ENCODE assay signal across 1 cellular context in the genomic region with DNA sequence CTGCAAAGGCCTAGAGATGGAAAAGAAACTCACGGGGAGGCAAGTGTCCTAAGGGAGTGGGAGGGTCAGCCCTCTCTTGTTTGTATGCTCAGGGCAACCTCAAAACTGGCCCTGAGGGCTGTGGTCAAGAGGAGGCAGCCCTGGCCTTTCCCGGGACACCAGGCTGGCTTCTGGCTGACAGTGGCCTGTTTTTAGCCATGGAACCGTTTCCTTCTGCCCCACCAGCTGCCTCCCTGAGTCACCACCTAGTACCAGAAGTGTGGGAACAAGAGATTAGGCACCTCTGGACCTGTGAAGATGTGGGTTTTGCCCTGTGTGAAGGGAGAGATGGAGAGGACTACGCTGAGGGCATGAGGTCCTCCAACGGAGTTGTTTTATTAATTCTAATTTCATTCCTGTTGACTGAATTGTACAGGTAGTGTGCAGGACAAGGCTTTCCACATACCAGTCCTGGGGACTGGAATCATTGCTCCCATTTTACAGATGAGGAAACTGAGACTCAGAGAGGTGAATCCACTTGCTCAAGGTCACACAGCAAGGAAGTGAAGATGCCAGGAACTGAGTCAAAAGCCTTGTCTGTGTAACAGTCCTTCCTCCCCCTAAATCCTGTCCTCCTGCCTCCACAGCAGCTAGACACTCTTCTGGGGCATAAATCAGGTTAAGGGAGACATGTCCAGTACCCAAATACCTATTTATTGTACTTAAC.
TF ChIP-seq lines count a peak whose summit lies in the region.

No MANE protein-coding gene starts in this region.

TF ChIP-seq in HepG2, 621 proteins besides CTCF, POLR2A, EP300 and RAD21 (continued from another document):
- TF ChIP-seq, protein P1, sequence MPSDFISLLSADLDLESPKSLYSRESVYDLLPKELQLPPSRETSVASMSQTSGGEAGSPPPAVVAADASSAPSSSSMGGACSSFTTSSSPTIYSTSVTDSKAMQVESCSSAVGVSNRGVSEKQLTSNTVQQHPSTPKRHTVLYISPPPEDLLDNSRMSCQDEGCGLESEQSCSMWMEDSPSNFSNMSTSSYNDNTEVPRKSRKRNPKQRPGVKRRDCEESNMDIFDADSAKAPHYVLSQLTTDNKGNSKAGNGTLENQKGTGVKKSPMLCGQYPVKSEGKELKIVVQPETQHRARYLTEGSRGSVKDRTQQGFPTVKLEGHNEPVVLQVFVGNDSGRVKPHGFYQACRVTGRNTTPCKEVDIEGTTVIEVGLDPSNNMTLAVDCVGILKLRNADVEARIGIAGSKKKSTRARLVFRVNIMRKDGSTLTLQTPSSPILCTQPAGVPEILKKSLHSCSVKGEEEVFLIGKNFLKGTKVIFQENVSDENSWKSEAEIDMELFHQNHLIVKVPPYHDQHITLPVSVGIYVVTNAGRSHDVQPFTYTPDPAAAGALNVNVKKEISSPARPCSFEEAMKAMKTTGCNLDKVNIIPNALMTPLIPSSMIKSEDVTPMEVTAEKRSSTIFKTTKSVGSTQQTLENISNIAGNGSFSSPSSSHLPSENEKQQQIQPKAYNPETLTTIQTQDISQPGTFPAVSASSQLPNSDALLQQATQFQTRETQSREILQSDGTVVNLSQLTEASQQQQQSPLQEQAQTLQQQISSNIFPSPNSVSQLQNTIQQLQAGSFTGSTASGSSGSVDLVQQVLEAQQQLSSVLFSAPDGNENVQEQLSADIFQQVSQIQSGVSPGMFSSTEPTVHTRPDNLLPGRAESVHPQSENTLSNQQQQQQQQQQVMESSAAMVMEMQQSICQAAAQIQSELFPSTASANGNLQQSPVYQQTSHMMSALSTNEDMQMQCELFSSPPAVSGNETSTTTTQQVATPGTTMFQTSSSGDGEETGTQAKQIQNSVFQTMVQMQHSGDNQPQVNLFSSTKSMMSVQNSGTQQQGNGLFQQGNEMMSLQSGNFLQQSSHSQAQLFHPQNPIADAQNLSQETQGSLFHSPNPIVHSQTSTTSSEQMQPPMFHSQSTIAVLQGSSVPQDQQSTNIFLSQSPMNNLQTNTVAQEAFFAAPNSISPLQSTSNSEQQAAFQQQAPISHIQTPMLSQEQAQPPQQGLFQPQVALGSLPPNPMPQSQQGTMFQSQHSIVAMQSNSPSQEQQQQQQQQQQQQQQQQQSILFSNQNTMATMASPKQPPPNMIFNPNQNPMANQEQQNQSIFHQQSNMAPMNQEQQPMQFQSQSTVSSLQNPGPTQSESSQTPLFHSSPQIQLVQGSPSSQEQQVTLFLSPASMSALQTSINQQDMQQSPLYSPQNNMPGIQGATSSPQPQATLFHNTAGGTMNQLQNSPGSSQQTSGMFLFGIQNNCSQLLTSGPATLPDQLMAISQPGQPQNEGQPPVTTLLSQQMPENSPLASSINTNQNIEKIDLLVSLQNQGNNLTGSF (CRISPR knock-in tag; IDR thresholded peaks at IDR 0.05) = no peak
- TF ChIP-seq ATAD3A (CRISPR knock-in tag; IDR thresholded peaks at IDR 0.05) (no peak), ZBTB2 (CRISPR knock-in tag; IDR thresholded peaks at IDR 0.05; ENCODE audit: low read depth) (no peak), ZNF33A (CRISPR knock-in tag; IDR thresholded peaks at IDR 0.05; ENCODE audit: borderline replicate concordance) (no peak), ATF5 (CRISPR knock-in tag; IDR thresholded peaks at IDR 0.05; ENCODE audit: low read depth) (no peak), ZNF768 (CRISPR knock-in tag; IDR thresholded peaks at IDR 0.05) (peak; percentile 71; the same call in 1 of the 2 replicates), ZNF468 (CRISPR knock-in tag; IDR thresholded peaks at IDR 0.05) (no peak)
- TF ChIP-seq, protein P2, sequence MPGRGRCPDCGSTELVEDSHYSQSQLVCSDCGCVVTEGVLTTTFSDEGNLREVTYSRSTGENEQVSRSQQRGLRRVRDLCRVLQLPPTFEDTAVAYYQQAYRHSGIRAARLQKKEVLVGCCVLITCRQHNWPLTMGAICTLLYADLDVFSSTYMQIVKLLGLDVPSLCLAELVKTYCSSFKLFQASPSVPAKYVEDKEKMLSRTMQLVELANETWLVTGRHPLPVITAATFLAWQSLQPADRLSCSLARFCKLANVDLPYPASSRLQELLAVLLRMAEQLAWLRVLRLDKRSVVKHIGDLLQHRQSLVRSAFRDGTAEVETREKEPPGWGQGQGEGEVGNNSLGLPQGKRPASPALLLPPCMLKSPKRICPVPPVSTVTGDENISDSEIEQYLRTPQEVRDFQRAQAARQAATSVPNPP (CRISPR knock-in tag; IDR thresholded peaks at IDR 0.05) = no peak
- TF ChIP-seq, protein P3, sequence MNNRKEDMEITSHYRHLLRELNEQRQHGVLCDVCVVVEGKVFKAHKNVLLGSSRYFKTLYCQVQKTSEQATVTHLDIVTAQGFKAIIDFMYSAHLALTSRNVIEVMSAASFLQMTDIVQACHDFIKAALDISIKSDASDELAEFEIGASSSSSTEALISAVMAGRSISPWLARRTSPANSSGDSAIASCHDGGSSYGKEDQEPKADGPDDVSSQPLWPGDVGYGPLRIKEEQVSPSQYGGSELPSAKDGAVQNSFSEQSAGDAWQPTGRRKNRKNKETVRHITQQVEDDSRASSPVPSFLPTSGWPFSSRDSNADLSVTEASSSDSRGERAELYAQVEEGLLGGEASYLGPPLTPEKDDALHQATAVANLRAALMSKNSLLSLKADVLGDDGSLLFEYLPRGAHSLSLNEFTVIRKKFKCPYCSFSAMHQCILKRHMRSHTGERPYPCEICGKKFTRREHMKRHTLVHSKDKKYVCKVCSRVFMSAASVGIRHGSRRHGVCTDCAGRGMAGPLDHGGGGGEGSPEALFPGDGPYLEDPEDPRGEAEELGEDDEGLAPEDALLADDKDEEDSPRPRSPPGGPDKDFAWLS (CRISPR knock-in tag; IDR thresholded peaks at IDR 0.05; ENCODE audit: borderline replicate concordance) = no peak
